In genomic region chr16:75742424-75743047, GRCh38 we compare ENCODE assay signal across 18 cellular contexts. TPM values are rescaled to one million over a fixed set of nuclear protein-coding genes. Genes with fewer than 3 reads are reported as not detected.
DNase-seq lines count a peak whose midpoint lies in the region; ATAC-seq and TF ChIP-seq lines count a peak whose summit lies in the region.
"Had no signal": no experiment of that assay in that cellular context is flagged by ENCODE, and none has a peak within 500 bp of the region (broad histone marks: within the 10 kb centered on the region; RNA-seq: fewer than 3 reads in every experiment).

No MANE protein-coding gene starts in this region.

- H3K4me3 Mint-ChIP-seq in H9, result no peak overlapping the region

- WGBS in H9 (ENCODE audit: extremely low coverage, insufficient read length, low lambda C conversion rate), result no CpG with 5 or more reads among the region's 1 CpG

- H3K23ac ChIP-seq in H9 (ENCODE audit: insufficient read length, low read depth, low read length), result no peak overlapping the region

- ATAC-seq in HG03280 (IDR thresholded peaks at IDR 0.05; ENCODE audit: unreplicated experiment), result no peak

- no peaks in the 10 kb centered on the region for H3K27me3 ChIP-seq in H9 (ENCODE audit: insufficient read depth, low read length)
- H3K27me3 ChIP-seq: BLaER1 treated with 17β-estradiol and CSF1 and Interleukin-3, amounts not matched to agents 10 nM and 100 nM had no signal

- no peak overlapping the region for H3K14ac ChIP-seq in H9 (ENCODE audit: insufficient read depth, low read length)

- no peak overlapping the region for H2BK12ac ChIP-seq in H9 (ENCODE audit: insufficient read length, low read depth, low read length)

- no peak overlapping the region for H3K4me3 ChIP-seq in astrocyte of the spinal cord (ENCODE audit: low read depth, low read length)
- H3K4me3 ChIP-seq: BLaER1 treated with 17β-estradiol and CSF1 and Interleukin-3, amounts not matched to agents 10 nM and 100 nM; PC-9 had no signal

- H3K9ac ChIP-seq in H9 (ENCODE audit: extremely low read depth, insufficient read length, low read length), result no peak overlapping the region
- H3K9ac ChIP-seq: BLaER1 treated with 17β-estradiol and CSF1 and Interleukin-3, amounts not matched to agents 10 nM and 100 nM had no signal

- no peaks in the 10 kb centered on the region for H3K79me1 ChIP-seq in H9 (ENCODE audit: insufficient read depth, low read depth, low read length, poor library complexity, severe bottlenecking)

- no peak overlapping the region for H2BK20ac ChIP-seq in H9 (ENCODE audit: low read depth, low read length, poor library complexity, severe bottlenecking)

- H4K5ac ChIP-seq in H9 (ENCODE audit: insufficient read length, low read depth, low read length), result no peak overlapping the region

- H3K36me3 Mint-ChIP-seq in H9 (ENCODE audit: insufficient read depth in 1 of 3, low read depth in 3 of 3), result peaks cover 8 to 21% (median 13%) of the 10 kb centered on the region in 3 experiments; a peak in 6 of 7 replicates

- no peaks in the 10 kb centered on the region for H3K23me2 ChIP-seq in H9 (ENCODE audit: insufficient read length, low read depth, low read length, poor library complexity, severe bottlenecking)

- H3T11ph ChIP-seq in H9 (ENCODE audit: low read length), result no peak overlapping the region

- no peaks in the 10 kb centered on the region for H3K4me1 Mint-ChIP-seq in H9

- no peak overlapping the region for H2BK120ac ChIP-seq in H9 (ENCODE audit: low read depth, low read length, poor library complexity, severe bottlenecking)

- no peak overlapping the region for H3K27ac Mint-ChIP-seq in H9

- no peak overlapping the region for H3K56ac ChIP-seq in H9 (ENCODE audit: insufficient read length, low read depth, low read length)

- H4K8ac ChIP-seq in H9 (replicated peaks; ENCODE audit: insufficient read length, low read depth, low read length), result no peak overlapping the region

- TF ChIP-seq CTCF in astrocyte of the spinal cord (IDR thresholded peaks at IDR 0.05; ENCODE audit: low read depth, low read length) (no peak), H9 (conservative IDR thresholded peaks at IDR 0.05) (no peak)

- peaks cover 6% of the 10 kb centered on the region for H3K9me3 ChIP-seq in H9 (ENCODE audit: control insufficient read depth, low read depth, low read length)

- DNase-seq in ELR (ENCODE audit: low read depth) (peak; percentile 36), KBM-7 (peak; percentile 15), astrocyte of the spinal cord (ENCODE audit: low read depth, low spot score) (peak; percentile 29), left kidney (ENCODE audit: low read depth, low spot score) (peak; percentile 21), H9 (no peak), cortex of kidney (lab: John Stamatoyannopoulos, UW) (no peak)
- DNase-seq: DMS79, NCI-H1048, NCI-H146, NCI-H2107, NCI-H226, NCI-H526 treated with DMSO at 0.1 percent for 48 hours, PC-9, SIG-M5, T-helper 2 cell had no signal

- H4K20me1 ChIP-seq in H9 (ENCODE audit: control insufficient read depth, insufficient read depth, insufficient read length), result no peaks in the 10 kb centered on the region
- H4K20me1 ChIP-seq: BLaER1 treated with 17β-estradiol and CSF1 and Interleukin-3, amounts not matched to agents 10 nM and 100 nM had no signal

- no peak overlapping the region for H3K4me2 ChIP-seq in H9 (ENCODE audit: insufficient read depth, insufficient read length, low read length)
- H3K4me2 ChIP-seq: BLaER1 treated with 17β-estradiol and CSF1 and Interleukin-3, amounts not matched to agents 10 nM and 100 nM; PC-9 had no signal

- in situ Hi-C loops in KBM-7 (cut with MboI; ENCODE audit: low pct_unique_long_range_greater_than_20kb, low sequenced_read_pairs) (no loop called here), astrocyte of the spinal cord (cut with HindIII; ENCODE audit: low sequenced_read_pairs) (no loop called here)

- H3K79me2 ChIP-seq in H9 (ENCODE audit: insufficient read depth, low read length), result no peaks in the 10 kb centered on the region

- no peak overlapping the region for H2BK5ac ChIP-seq in H9 (ENCODE audit: insufficient read length, low read length)

- peaks cover 72 to 74% of the 10 kb centered on the region in 2 experiments for H3K9me3 Mint-ChIP-seq in H9

- H2AFZ ChIP-seq in H9 (ENCODE audit: low read length), result no peak overlapping the region
- H2AFZ ChIP-seq: PC-9 had no signal

- no peak overlapping the region for H4K91ac ChIP-seq in H9 (ENCODE audit: insufficient read length, low read depth, low read length)

- H3K27ac ChIP-seq in H9 (ENCODE audit: insufficient read length, low read depth, low read length), result no peak overlapping the region
- H3K27ac ChIP-seq: BLaER1 treated with 17β-estradiol and CSF1 and Interleukin-3, amounts not matched to agents 10 nM and 100 nM; PC-9 had no signal

- H3K4me1 ChIP-seq in H9 (ENCODE audit: insufficient read depth, low read length), result no peaks in the 10 kb centered on the region

- H2BK15ac ChIP-seq in H9 (ENCODE audit: low read depth, low read length), result no peak overlapping the region

- peaks cover 18% of the 10 kb centered on the region for H3K27me3 Mint-ChIP-seq in H9 (ENCODE audit: low read depth)

- no peak overlapping the region for H2AK5ac ChIP-seq in H9 (ENCODE audit: insufficient read length, low read length)

- no peak overlapping the region for H3K4ac ChIP-seq in H9 (ENCODE audit: low read depth, low read length)

- H3K18ac ChIP-seq in H9 (ENCODE audit: insufficient read length, low read depth, low read length), result no peak overlapping the region

RNA-seq across cellular contexts. Expression of gene CPHXL, which starts 16.2 kb away (rescaled TPM):
- total RNA-seq in H9 (2021), result not detected in 2 replicates
- total RNA-seq: H4, PC-9 had no signal

RNA-seq across cellular contexts. Expression of gene DUXB, which starts 41.3 kb away (rescaled TPM):
- total RNA-seq in H9 (2021), result not detected in 2 replicates
- total RNA-seq: H4, PC-9 had no signal

Comparison
In these comparisons a context has a peak if more than half of its experiments do, and no peak if none do; other contexts are left out.
1. DNase-seq: peak in ELR (single experiment), KBM-7 (single experiment), astrocyte of the spinal cord (single experiment) and left kidney (single experiment); none in H9 (single experiment) and cortex of kidney (single experiment).